Comparison of ENCODE assay signal across 23 cellular contexts in genomic region chr11:31761636-31762035, GRCh38. TPM values are rescaled to one million over a fixed set of nuclear protein-coding genes. Genes with fewer than 3 reads are reported as not detected.
"Had no signal": no experiment of that assay in that cellular context is flagged by ENCODE, and none has a peak within 500 bp of the region (broad histone marks: within the 10 kb centered on the region; RNA-seq: fewer than 3 reads in every experiment).

No MANE protein-coding gene starts in this region.

- H3K27ac ChIP-seq: cardiac muscle cell, colonic mucosa, esophagus squamous epithelium, left ventricle myocardium inferior, thyroid gland, WERI-Rb-1 had no signal

- ATAC-seq: activated naive CD8-positive, alpha-beta T cell treated with anti-CD3 and anti-CD28 coated beads, Interleukin-2, amount 50 U/mL, for 24 hours; activated T-helper 17 cell treated with anti-CD3 and anti-CD28 coated beads, Interleukin-2, amount 50 U/mL, for 72 hours; mucosa of descending colon; naive thymus-derived CD8-positive, alpha-beta T cell; stimulated activated naive B cell treated with anti-CD40 and anti-IgM and Interleukin-4, amounts not matched to agents 10 μg/mL and 1 μg/mL and 100 μg/mL, for 72 hours had no signal

- H3K36me3 Mint-ChIP-seq: memory B cell; stimulated activated naive B cell treated with anti-CD40 and anti-IgM and Interleukin-4, amounts not matched to agents 10 μg/mL and 1 μg/mL and 100 μg/mL, for 72 hours had no signal

- H3K27me3 ChIP-seq: colonic mucosa, esophagus squamous epithelium, thyroid gland had no signal

- H3K27me3 Mint-ChIP-seq: activated naive CD8-positive, alpha-beta T cell treated with anti-CD3 and anti-CD28 coated beads, Interleukin-2, amount 50 U/mL, for 24 hours; activated T-helper 17 cell treated with anti-CD3 and anti-CD28 coated beads, Interleukin-2, amount 50 U/mL, for 72 hours; memory B cell; naive thymus-derived CD8-positive, alpha-beta T cell; stimulated activated naive B cell treated with anti-CD40 and anti-IgM and Interleukin-4, amounts not matched to agents 10 μg/mL and 1 μg/mL and 100 μg/mL, for 72 hours had no signal

- H3K9me3 Mint-ChIP-seq: activated naive CD4-positive, alpha-beta T cell treated with anti-CD3 and anti-CD28 coated beads for 36 hours; activated naive CD8-positive, alpha-beta T cell treated with anti-CD3 and anti-CD28 coated beads, Interleukin-2, amount 50 U/mL, for 24 hours; activated T-helper 17 cell treated with anti-CD3 and anti-CD28 coated beads, Interleukin-2, amount 50 U/mL, for 72 hours; memory B cell; naive thymus-derived CD8-positive, alpha-beta T cell; stimulated activated naive B cell treated with anti-CD40 and anti-IgM and Interleukin-4, amounts not matched to agents 10 μg/mL and 1 μg/mL and 100 μg/mL, for 72 hours had no signal

- H3K4me3 ChIP-seq: cardiac muscle cell, colonic mucosa, esophagus squamous epithelium, left ventricle myocardium inferior, mucosa of descending colon, thyroid gland had no signal

- H3K4me3 Mint-ChIP-seq: activated naive CD4-positive, alpha-beta T cell treated with anti-CD3 and anti-CD28 coated beads for 36 hours; activated naive CD8-positive, alpha-beta T cell treated with anti-CD3 and anti-CD28 coated beads, Interleukin-2, amount 50 U/mL, for 24 hours; activated T-helper 17 cell treated with anti-CD3 and anti-CD28 coated beads, Interleukin-2, amount 50 U/mL, for 72 hours; memory B cell; naive thymus-derived CD8-positive, alpha-beta T cell; stimulated activated naive B cell treated with anti-CD40 and anti-IgM and Interleukin-4, amounts not matched to agents 10 μg/mL and 1 μg/mL and 100 μg/mL, for 72 hours had no signal

- DNase-seq: activated CD4-positive, alpha-beta T cell treated with anti-CD3 and anti-CD28 coated beads, Interleukin-2, amount 50 U/mL, for 48 hours; activated naive CD4-positive, alpha-beta T cell treated with anti-CD3 and anti-CD28 coated beads for 36 hours; activated naive CD8-positive, alpha-beta T cell treated with anti-CD3 and anti-CD28 coated beads, Interleukin-2, amount 50 U/mL, for 24 hours; colonic mucosa; esophagus squamous epithelium; foreskin fibroblast; glutamatergic neuron; hypothalamus; left ventricle myocardium inferior; mucosa of descending colon; naive thymus-derived CD8-positive, alpha-beta T cell; posterior cingulate gyrus; stimulated activated CD4-positive, alpha-beta T cell treated with anti-CD3 and anti-CD28 coated beads, Interleukin-2, amount 100 ng/mL, for 48 hours; stimulated activated naive B cell treated with anti-CD40 and anti-IgM and Interleukin-4, amounts not matched to agents 10 μg/mL and 1 μg/mL and 100 μg/mL, for 72 hours; thyroid gland; WERI-Rb-1 had no signal

- H3K27ac Mint-ChIP-seq: activated naive CD4-positive, alpha-beta T cell treated with anti-CD3 and anti-CD28 coated beads for 36 hours; activated naive CD8-positive, alpha-beta T cell treated with anti-CD3 and anti-CD28 coated beads, Interleukin-2, amount 50 U/mL, for 24 hours; activated T-helper 17 cell treated with anti-CD3 and anti-CD28 coated beads, Interleukin-2, amount 50 U/mL, for 72 hours; memory B cell; naive thymus-derived CD8-positive, alpha-beta T cell; stimulated activated naive B cell treated with anti-CD40 and anti-IgM and Interleukin-4, amounts not matched to agents 10 μg/mL and 1 μg/mL and 100 μg/mL, for 72 hours had no signal

- FAIRE-seq: astrocyte, endothelial cell of umbilical vein had no signal

- H3K9me3 ChIP-seq: colonic mucosa, esophagus squamous epithelium, left ventricle myocardium inferior, mucosa of descending colon, thyroid gland had no signal

- H3K4me1 ChIP-seq: colonic mucosa had no signal

- H3K4me1 Mint-ChIP-seq: activated naive CD8-positive, alpha-beta T cell treated with anti-CD3 and anti-CD28 coated beads, Interleukin-2, amount 50 U/mL, for 24 hours; activated T-helper 17 cell treated with anti-CD3 and anti-CD28 coated beads, Interleukin-2, amount 50 U/mL, for 72 hours; memory B cell; naive thymus-derived CD8-positive, alpha-beta T cell; stimulated activated naive B cell treated with anti-CD40 and anti-IgM and Interleukin-4, amounts not matched to agents 10 μg/mL and 1 μg/mL and 100 μg/mL, for 72 hours had no signal

- H3K36me3 ChIP-seq: cardiac muscle cell, colonic mucosa, esophagus squamous epithelium, thyroid gland, WERI-Rb-1 had no signal

RNA-seq across cellular contexts. Expression of gene PAX6, which starts 49.5 kb away (rescaled TPM):
- total RNA-seq: activated T-helper 17 cell treated with anti-CD3 and anti-CD28 coated beads, Interleukin-2, amount 50 U/mL, for 72 hours; endothelial cell of umbilical vein; left ventricle myocardium inferior; naive thymus-derived CD8-positive, alpha-beta T cell; skeletal muscle tissue; thyroid gland; urinary bladder had no signal
